In the genomic region with DNA sequence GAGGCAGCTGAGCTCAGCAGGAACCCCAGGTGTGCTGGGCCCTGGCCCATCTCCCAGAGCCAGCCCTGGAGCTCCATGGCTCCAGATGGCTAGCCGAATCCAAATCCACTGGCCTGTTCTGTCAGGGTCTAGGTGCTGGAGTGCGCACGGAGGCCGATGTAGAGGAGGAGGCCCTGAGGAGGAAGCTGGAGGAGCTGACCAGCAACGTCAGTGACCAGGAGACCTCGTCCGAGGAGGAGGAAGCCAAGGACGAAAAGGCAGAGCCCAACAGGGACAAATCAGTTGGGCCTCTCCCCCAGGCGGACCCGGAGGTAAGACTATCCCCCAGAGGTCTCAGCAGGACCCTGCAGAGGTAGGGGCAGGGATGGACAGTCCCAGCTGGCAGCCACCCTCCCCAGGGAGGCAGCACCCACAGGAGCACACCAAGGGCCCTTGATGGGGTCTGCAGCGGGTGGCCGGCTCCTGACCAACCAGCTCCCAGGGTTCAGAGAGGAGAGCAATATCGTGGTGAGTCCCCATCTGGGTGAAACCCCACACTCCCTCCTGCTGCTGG, we compare ENCODE assay signal across 23 cellular contexts. TPM values are rescaled to one million over a fixed set of nuclear protein-coding genes. Genes with fewer than 3 reads are reported as not detected.
DNase-seq lines count a peak whose midpoint lies in the region; ATAC-seq and TF ChIP-seq lines count a peak whose summit lies in the region.
"Had no signal": no experiment of that assay in that cellular context is flagged by ENCODE, and none has a peak within 500 bp of the region (broad histone marks: within the 10 kb centered on the region; RNA-seq: fewer than 3 reads in every experiment).

No MANE protein-coding gene starts in this region.

- H3K36me3 ChIP-seq in OCI-LY3 (replicated peaks; ENCODE audit: low read depth, low read length) (no peaks in the 10 kb centered on the region), testis (ENCODE audit: low read depth, missing control alignments) (no peaks in the 10 kb centered on the region)
- H3K36me3 ChIP-seq: esophagus squamous epithelium, gastrocnemius medialis, thoracic aorta had no signal

- intact Hi-C loops in left colon (cut with DNase I, micrococcal nuclease) = no loop called here
- intact Hi-C loops in testis (cut with DNase I; ENCODE audit: low total_unique reads) = no loop called here

- H3K27me3 ChIP-seq in OCI-LY3 (ENCODE audit: low read depth, low read length) = no peaks in the 10 kb centered on the region
- H3K27me3 ChIP-seq in testis = no peaks in the 10 kb centered on the region
- H3K27me3 ChIP-seq: esophagus squamous epithelium, gastrocnemius medialis had no signal

- no peaks in the 10 kb centered on the region; the same call in 1 of the 2 replicates for H3K27me3 Mint-ChIP-seq in WTC11 (ENCODE audit: low read depth)
- H3K27me3 Mint-ChIP-seq: activated naive CD8-positive, alpha-beta T cell treated with anti-CD3 and anti-CD28 coated beads, Interleukin-2, amount 10 ng/mL, durations not matched to agents 7 days and 5 days had no signal

- TF ChIP-seq CTCF in OCI-LY3 (IDR thresholded peaks at IDR 0.05; ENCODE audit: low read depth, low read length) (no peak), testis (IDR thresholded peaks at IDR 0.05) (no peak), WTC11 (IDR thresholded peaks at IDR 0.05) (no peak)

- peak overlapping the region; percentile 55; the same call in 1 of the 2 replicates for H3K9ac ChIP-seq in OCI-LY3 (ENCODE audit: low read length)

- H3K27ac ChIP-seq in OCI-LY3 (ENCODE audit: low read length) (peak overlapping the region; percentile 79), testis (peak overlapping the region; percentile 56 to 84)
- H3K27ac ChIP-seq: gastrocnemius medialis, thoracic aorta had no signal

- H3K36me3 Mint-ChIP-seq in WTC11 = peaks cover 2% of the 10 kb centered on the region; the same call in 1 of the 2 replicates
- H3K36me3 Mint-ChIP-seq: activated naive CD8-positive, alpha-beta T cell treated with anti-CD3 and anti-CD28 coated beads, Interleukin-2, amount 10 ng/mL, durations not matched to agents 7 days and 5 days had no signal

- H2AFZ ChIP-seq in OCI-LY3 (ENCODE audit: low read depth, low read length) = no peak overlapping the region

- POLR2A ChIA-PET in WTC11 (lab: Charles Lee) = no interaction called here

- H3K79me2 ChIP-seq in OCI-LY3 (ENCODE audit: low read length) = no peaks in the 10 kb centered on the region

- peak overlapping the region; percentile 63 for H3K4me2 ChIP-seq in OCI-LY3 (ENCODE audit: low read length)

- H3K4me3 ChIP-seq in OCI-LY3 (ENCODE audit: low read length) (peak overlapping the region; percentile 25), testis (no peak overlapping the region)
- H3K4me3 ChIP-seq: esophagus squamous epithelium, gastrocnemius medialis, thoracic aorta had no signal

- peak; percentile 5 for ATAC-seq in left colon
- ATAC-seq in WTC11 = no peak
- ATAC-seq in GM21367 (IDR thresholded peaks at IDR 0.05; ENCODE audit: unreplicated experiment) = no peak

- peaks cover 6% of the 10 kb centered on the region; the same call in 1 of the 2 replicates for H3K4me1 Mint-ChIP-seq in WTC11
- H3K4me1 Mint-ChIP-seq: activated naive CD8-positive, alpha-beta T cell treated with anti-CD3 and anti-CD28 coated beads, Interleukin-2, amount 10 ng/mL, durations not matched to agents 7 days and 5 days; mesothelial cell of epicardium had no signal

- H3K9me3 ChIP-seq in OCI-LY3 (ENCODE audit: insufficient read depth, low read length) = no peaks in the 10 kb centered on the region
- H3K9me3 ChIP-seq in testis = no peaks in the 10 kb centered on the region
- H3K9me3 ChIP-seq: esophagus squamous epithelium, gastrocnemius medialis, thoracic aorta had no signal

- peaks cover 28% of the 10 kb centered on the region for H3K4me1 ChIP-seq in OCI-LY3 (ENCODE audit: low read length)
- H3K4me1 ChIP-seq in testis = peaks cover 17% of the 10 kb centered on the region

- no peak overlapping the region for H3K4me3 Mint-ChIP-seq in WTC11
- H3K4me3 Mint-ChIP-seq: activated naive CD8-positive, alpha-beta T cell treated with anti-CD3 and anti-CD28 coated beads, Interleukin-2, amount 10 ng/mL, durations not matched to agents 7 days and 5 days; mesothelial cell of epicardium; nephron had no signal

- WGBS in testis, 2 donors = 54 to 70% methylated on average over 10 to 13 of the region's 13 CpGs

- H4K20me1 ChIP-seq in OCI-LY3 (ENCODE audit: insufficient read depth, low read length) = no peaks in the 10 kb centered on the region

- CTCF ChIA-PET in WTC11 (lab: Charles Lee) = interaction anchor here (1.5 to 5.5 kb wide), 3 partner anchors 27 to 65 kb away, joined by 3 to 23 read pairs (median 9); no protein-coding TSS in a partner anchor

- DNase-seq in NCI-H345 (lab: John Stamatoyannopoulos, UW) (peak; percentile 32), NCI-H345 treated with DMSO at 0.1 percent for 48 hours (lab: John Stamatoyannopoulos, UW; ENCODE audit: unreplicated experiment) (no peak), left colon (no peak), testis (peak; percentile 36), SKM-1 treated with dmso at 0.1 percent for 144 hours (lab: John Stamatoyannopoulos, UW; ENCODE audit: unreplicated experiment) (no peak), WTC11 (ENCODE audit: low spot score) (no peak)
- DNase-seq: 8988T; activated CD4-positive, alpha-beta T cell treated with anti-CD3 and anti-CD28 coated beads, Interleukin-2, amount 50 U/mL, for 48 hours; activated naive CD8-positive, alpha-beta T cell treated with anti-CD3 and anti-CD28 coated beads, Interleukin-2, amount 10 ng/mL, durations not matched to agents 7 days and 5 days; AML-193; esophagus squamous epithelium; NCI-H1048; T-helper 9 cell had no signal

- no peak for TF ChIP-seq POLR2A in testis (IDR thresholded peaks at IDR 0.05)

- H3K27ac Mint-ChIP-seq in WTC11 = no peak overlapping the region
- H3K27ac Mint-ChIP-seq: activated naive CD8-positive, alpha-beta T cell treated with anti-CD3 and anti-CD28 coated beads, Interleukin-2, amount 10 ng/mL, durations not matched to agents 7 days and 5 days; mesothelial cell of epicardium; nephron had no signal

- H3K9me3 Mint-ChIP-seq in WTC11 = no peaks in the 10 kb centered on the region
- H3K9me3 Mint-ChIP-seq: activated naive CD8-positive, alpha-beta T cell treated with anti-CD3 and anti-CD28 coated beads, Interleukin-2, amount 10 ng/mL, durations not matched to agents 7 days and 5 days had no signal

TF ChIP-seq in WTC11, 78 proteins besides CTCF, POLR2A, EP300 and RAD21:
- no peak for TF ChIP-seq ESRRA (CRISPR knock-in tag; IDR thresholded peaks at IDR 0.05; ENCODE audit: borderline replicate concordance)
- TF ChIP-seq TEAD1 (CRISPR knock-in tag; IDR thresholded peaks at IDR 0.05) = no peak
- TF ChIP-seq JUN (CRISPR knock-in tag; IDR thresholded peaks at IDR 0.05) = no peak
- no peak for TF ChIP-seq NR2C2 (CRISPR knock-in tag; IDR thresholded peaks at IDR 0.05)
- TF ChIP-seq MYBL2 (CRISPR knock-in tag; IDR thresholded peaks at IDR 0.05) = no peak
- no peak for TF ChIP-seq HMGA2 (CRISPR knock-in tag; IDR thresholded peaks at IDR 0.05)
- no peak for TF ChIP-seq ZNF263 (CRISPR knock-in tag; IDR thresholded peaks at IDR 0.05; ENCODE audit: low read depth)
- no peak for TF ChIP-seq ZNF671 (CRISPR knock-in tag; IDR thresholded peaks at IDR 0.05)
- TF ChIP-seq, protein P1, sequence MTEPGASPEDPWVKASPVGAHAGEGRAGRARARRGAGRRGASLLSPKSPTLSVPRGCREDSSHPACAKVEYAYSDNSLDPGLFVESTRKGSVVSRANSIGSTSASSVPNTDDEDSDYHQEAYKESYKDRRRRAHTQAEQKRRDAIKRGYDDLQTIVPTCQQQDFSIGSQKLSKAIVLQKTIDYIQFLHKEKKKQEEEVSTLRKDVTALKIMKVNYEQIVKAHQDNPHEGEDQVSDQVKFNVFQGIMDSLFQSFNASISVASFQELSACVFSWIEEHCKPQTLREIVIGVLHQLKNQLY (CRISPR knock-in tag; IDR thresholded peaks at IDR 0.05) = no peak

RNA-seq across cellular contexts. Expression of a gene that starts 26.1 kb away (rescaled TPM):
- total RNA-seq in left colon = not detected
- not detected for total RNA-seq in testis
- polyA plus RNA-seq in testis (ENCODE audit: insufficient read depth, low read depth, low replicate concordance) = not detected
- not detected in 3 replicates for total RNA-seq in WTC11 (2021)
- total RNA-seq: activated naive CD8-positive, alpha-beta T cell treated with anti-CD3 and anti-CD28 coated beads, Interleukin-2, amount 10 ng/mL, durations not matched to agents 7 days and 5 days; chondrocyte; esophagus squamous epithelium; gastrocnemius medialis; left cardiac atrium; LHCN-M2; mesothelial cell of epicardium; NCI-H460; thoracic aorta had no signal

RNA-seq across cellular contexts. Expression of a gene that starts 50.2 kb away (rescaled TPM):
- total RNA-seq in left colon = 10 to 100 TPM; 51.3 to 59.2 TPM
- 1 to 10 TPM; 3.2 TPM for total RNA-seq in testis
- 6.3 TPM for polyA plus RNA-seq in testis (ENCODE audit: insufficient read depth, low read depth, low replicate concordance)
- 134 to 140 TPM (median 137 TPM) in 3 replicates for total RNA-seq in WTC11 (2021)
- total RNA-seq: activated naive CD8-positive, alpha-beta T cell treated with anti-CD3 and anti-CD28 coated beads, Interleukin-2, amount 10 ng/mL, durations not matched to agents 7 days and 5 days had no signal

RNA-seq across cellular contexts. Expression of a gene that starts 53.2 kb away (rescaled TPM):
- total RNA-seq in left colon = 100 to 1,000 TPM; 117 to 139 TPM
- total RNA-seq in testis = 1 to 10 TPM; 6.5 to 7.4 TPM
- 5.5 TPM for polyA plus RNA-seq in testis (ENCODE audit: insufficient read depth, low read depth, low replicate concordance)
- total RNA-seq in WTC11 (2021) = 7.7 to 10.3 TPM (median 9.7 TPM) in 3 replicates
- total RNA-seq: activated naive CD8-positive, alpha-beta T cell treated with anti-CD3 and anti-CD28 coated beads, Interleukin-2, amount 10 ng/mL, durations not matched to agents 7 days and 5 days had no signal

Comparison
In these comparisons a context has a peak if more than half of its experiments do, and no peak if none do; other contexts are left out.
1. DNase-seq: peak in NCI-H345 (single experiment) and testis (single experiment); none in NCI-H345 treated with DMSO at 0.1 percent for 48 hours (single experiment), left colon (0 of 2), SKM-1 treated with dmso at 0.1 percent for 144 hours (single experiment) and WTC11 (single experiment).
2. RNA of a gene that starts 50.2 kb away (total RNA-seq): 134 to 140 TPM in WTC11 and 51.3 to 59.2 TPM in left colon; 3.2 TPM in testis; every median in the first group is over 10 times any median in the second.
3. RNA of a gene that starts 53.2 kb away (total RNA-seq): 117 to 139 TPM in left colon; 7.7 to 10.3 TPM in WTC11 and 6.5 to 7.4 TPM in testis; every median in the first group is over 10 times any median in the second.